ENCODE assay signal across 1 cellular context in the genomic region with DNA sequence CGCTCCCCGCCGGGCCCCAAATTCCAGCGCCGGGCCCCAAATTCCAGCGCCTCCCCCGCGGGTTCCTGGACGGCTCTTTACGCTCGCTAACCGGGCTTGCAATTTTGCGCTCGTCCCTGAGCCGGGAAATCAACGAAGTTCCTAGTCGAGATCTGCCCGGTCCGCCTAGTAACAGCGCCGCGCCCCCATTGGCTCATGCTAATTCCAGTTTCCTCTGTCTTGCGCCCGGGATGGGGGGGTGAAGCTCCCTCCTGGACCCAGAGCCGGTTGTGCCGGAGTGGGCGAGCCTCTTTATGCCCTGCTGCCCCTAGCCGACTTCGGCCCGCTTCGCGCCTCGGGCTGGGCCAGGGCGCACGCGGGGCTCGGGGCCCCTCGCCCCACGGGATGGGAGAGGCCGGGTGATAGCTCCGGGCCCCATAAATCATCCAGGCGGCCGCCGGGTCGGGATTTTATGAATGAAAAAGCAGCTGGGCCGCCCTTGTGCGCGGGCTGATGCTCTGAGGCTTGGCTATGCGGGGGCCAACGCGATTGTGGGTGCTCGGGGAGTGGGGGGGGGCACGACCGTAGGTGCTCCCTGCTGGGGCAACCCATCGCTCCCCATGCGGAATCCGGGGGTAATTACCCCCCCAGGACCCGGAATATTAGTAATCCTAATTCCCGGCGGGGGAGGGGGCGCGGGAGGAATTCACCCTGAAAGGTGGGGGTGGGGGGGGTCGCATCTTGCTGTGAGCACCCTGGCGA.
TF ChIP-seq lines count a peak whose summit lies in the region.

No MANE protein-coding gene starts in this region.

TF ChIP-seq in HepG2, 621 proteins besides CTCF, POLR2A, EP300 and RAD21 (continued from another document and continues in another):
- TF ChIP-seq, protein P1, sequence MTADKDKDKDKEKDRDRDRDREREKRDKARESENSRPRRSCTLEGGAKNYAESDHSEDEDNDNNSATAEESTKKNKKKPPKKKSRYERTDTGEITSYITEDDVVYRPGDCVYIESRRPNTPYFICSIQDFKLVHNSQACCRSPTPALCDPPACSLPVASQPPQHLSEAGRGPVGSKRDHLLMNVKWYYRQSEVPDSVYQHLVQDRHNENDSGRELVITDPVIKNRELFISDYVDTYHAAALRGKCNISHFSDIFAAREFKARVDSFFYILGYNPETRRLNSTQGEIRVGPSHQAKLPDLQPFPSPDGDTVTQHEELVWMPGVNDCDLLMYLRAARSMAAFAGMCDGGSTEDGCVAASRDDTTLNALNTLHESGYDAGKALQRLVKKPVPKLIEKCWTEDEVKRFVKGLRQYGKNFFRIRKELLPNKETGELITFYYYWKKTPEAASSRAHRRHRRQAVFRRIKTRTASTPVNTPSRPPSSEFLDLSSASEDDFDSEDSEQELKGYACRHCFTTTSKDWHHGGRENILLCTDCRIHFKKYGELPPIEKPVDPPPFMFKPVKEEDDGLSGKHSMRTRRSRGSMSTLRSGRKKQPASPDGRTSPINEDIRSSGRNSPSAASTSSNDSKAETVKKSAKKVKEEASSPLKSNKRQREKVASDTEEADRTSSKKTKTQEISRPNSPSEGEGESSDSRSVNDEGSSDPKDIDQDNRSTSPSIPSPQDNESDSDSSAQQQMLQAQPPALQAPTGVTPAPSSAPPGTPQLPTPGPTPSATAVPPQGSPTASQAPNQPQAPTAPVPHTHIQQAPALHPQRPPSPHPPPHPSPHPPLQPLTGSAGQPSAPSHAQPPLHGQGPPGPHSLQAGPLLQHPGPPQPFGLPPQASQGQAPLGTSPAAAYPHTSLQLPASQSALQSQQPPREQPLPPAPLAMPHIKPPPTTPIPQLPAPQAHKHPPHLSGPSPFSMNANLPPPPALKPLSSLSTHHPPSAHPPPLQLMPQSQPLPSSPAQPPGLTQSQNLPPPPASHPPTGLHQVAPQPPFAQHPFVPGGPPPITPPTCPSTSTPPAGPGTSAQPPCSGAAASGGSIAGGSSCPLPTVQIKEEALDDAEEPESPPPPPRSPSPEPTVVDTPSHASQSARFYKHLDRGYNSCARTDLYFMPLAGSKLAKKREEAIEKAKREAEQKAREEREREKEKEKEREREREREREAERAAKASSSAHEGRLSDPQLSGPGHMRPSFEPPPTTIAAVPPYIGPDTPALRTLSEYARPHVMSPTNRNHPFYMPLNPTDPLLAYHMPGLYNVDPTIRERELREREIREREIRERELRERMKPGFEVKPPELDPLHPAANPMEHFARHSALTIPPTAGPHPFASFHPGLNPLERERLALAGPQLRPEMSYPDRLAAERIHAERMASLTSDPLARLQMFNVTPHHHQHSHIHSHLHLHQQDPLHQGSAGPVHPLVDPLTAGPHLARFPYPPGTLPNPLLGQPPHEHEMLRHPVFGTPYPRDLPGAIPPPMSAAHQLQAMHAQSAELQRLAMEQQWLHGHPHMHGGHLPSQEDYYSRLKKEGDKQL (CRISPR knock-in tag; IDR thresholded peaks at IDR 0.05; ENCODE audit: low read depth): no peak
- TF ChIP-seq ZSCAN12 (CRISPR knock-in tag; IDR thresholded peaks at IDR 0.05) (0 out of 2 replicates have a peak, but pooled peaks have one; percentile 19), ZKSCAN1 (IDR thresholded peaks at IDR 0.05; ENCODE audit: low read length) (no peak), XBP1 (CRISPR knock-in tag; IDR thresholded peaks at IDR 0.05) (no peak), MAZ (IDR thresholded peaks at IDR 0.05; ENCODE audit: borderline replicate concordance, low read depth, low read length) (peak; percentile 54; the same call in 1 of the 2 replicates), MAZ (CRISPR knock-in tag; IDR thresholded peaks at IDR 0.05; ENCODE audit: low read depth) (peak; percentile 59; the same call in 1 of the 2 replicates), HCFC1 (IDR thresholded peaks at IDR 0.05; ENCODE audit: low read depth, low read length) (no peak), MAFG (CRISPR knock-in tag; IDR thresholded peaks at IDR 0.05) (no peak), ZNF230 (CRISPR knock-in tag; IDR thresholded peaks at IDR 0.05) (0 out of 2 replicates have a peak, but pooled peaks have one; percentile 34), HNF4A (CRISPR knock-in tag; IDR thresholded peaks at IDR 0.05) (peak; percentile 24; the same call in 1 of the 2 replicates), SSRP1 (CRISPR knock-in tag; IDR thresholded peaks at IDR 0.05) (no peak), POLR2G (IDR thresholded peaks at IDR 0.05; ENCODE audit: low read depth, low read length) (peak; percentile 90), ZNF335 (CRISPR knock-in tag; IDR thresholded peaks at IDR 0.05) (0 out of 2 replicates have a peak, but pooled peaks have one; percentile 37), ZNF879 (CRISPR knock-in tag; IDR thresholded peaks at IDR 0.05) (no peak), ZNF121 (CRISPR knock-in tag; IDR thresholded peaks at IDR 0.05) (no peak), MBNL3 (CRISPR knock-in tag; conservative IDR thresholded peaks at IDR 0.05) (no peak), ZNF883 (CRISPR knock-in tag; IDR thresholded peaks at IDR 0.05; ENCODE audit: not compliant biosample characterization) (no peak), DNMT3B (CRISPR knock-in tag; conservative IDR thresholded peaks at IDR 0.05) (no peak), ZFP82 (CRISPR knock-in tag; IDR thresholded peaks at IDR 0.05; ENCODE audit: borderline replicate concordance) (no peak), RBM39 (IDR thresholded peaks at IDR 0.05; ENCODE audit: low read depth, low read length, poor library complexity, severe bottlenecking) (peak; percentile 39), ZNF768 (CRISPR knock-in tag; IDR thresholded peaks at IDR 0.05) (peak; percentile 63; the same call in 1 of the 2 replicates), ZNF496 (CRISPR knock-in tag; IDR thresholded peaks at IDR 0.05; ENCODE audit: insufficient replicate concordance) (no peak), CHD2 (IDR thresholded peaks at IDR 0.05; ENCODE audit: low read depth, low read length) (no peak), ZNF839 (CRISPR knock-in tag; IDR thresholded peaks at IDR 0.05; ENCODE audit: borderline replicate concordance) (no peak), ZNF143 (CRISPR knock-in tag; IDR thresholded peaks at IDR 0.05) (no peak), ZMYM3 (CRISPR knock-in tag; IDR thresholded peaks at IDR 0.05) (peak; percentile 25; the same call in 1 of the 2 replicates), ZNF264 (CRISPR knock-in tag; IDR thresholded peaks at IDR 0.05) (no peak)
- TF ChIP-seq, protein P2, sequence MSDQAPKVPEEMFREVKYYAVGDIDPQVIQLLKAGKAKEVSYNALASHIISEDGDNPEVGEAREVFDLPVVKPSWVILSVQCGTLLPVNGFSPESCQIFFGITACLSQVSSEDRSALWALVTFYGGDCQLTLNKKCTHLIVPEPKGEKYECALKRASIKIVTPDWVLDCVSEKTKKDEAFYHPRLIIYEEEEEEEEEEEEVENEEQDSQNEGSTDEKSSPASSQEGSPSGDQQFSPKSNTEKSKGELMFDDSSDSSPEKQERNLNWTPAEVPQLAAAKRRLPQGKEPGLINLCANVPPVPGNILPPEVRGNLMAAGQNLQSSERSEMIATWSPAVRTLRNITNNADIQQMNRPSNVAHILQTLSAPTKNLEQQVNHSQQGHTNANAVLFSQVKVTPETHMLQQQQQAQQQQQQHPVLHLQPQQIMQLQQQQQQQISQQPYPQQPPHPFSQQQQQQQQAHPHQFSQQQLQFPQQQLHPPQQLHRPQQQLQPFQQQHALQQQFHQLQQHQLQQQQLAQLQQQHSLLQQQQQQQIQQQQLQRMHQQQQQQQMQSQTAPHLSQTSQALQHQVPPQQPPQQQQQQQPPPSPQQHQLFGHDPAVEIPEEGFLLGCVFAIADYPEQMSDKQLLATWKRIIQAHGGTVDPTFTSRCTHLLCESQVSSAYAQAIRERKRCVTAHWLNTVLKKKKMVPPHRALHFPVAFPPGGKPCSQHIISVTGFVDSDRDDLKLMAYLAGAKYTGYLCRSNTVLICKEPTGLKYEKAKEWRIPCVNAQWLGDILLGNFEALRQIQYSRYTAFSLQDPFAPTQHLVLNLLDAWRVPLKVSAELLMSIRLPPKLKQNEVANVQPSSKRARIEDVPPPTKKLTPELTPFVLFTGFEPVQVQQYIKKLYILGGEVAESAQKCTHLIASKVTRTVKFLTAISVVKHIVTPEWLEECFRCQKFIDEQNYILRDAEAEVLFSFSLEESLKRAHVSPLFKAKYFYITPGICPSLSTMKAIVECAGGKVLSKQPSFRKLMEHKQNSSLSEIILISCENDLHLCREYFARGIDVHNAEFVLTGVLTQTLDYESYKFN (CRISPR knock-in tag; conservative IDR thresholded peaks at IDR 0.05): peak; percentile 30; the same call in 1 of the 2 replicates
- TF ChIP-seq, protein P3, sequence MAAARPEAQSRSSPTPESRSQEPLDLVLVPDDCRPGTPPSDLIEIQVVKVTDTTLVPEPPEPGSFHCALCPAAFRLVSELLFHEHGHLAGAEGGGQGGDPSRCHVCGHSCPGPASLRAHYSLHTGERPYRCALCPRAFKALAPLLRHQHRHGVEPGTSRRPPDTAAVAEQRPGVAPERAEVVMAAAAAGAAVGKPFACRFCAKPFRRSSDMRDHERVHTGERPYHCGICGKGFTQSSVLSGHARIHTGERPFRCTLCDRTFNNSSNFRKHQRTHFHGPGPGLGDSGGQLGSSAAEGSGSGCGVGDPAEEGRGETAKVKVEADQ (CRISPR knock-in tag; IDR thresholded peaks at IDR 0.05; ENCODE audit: borderline replicate concordance): no peak
- TF ChIP-seq, protein P4, sequence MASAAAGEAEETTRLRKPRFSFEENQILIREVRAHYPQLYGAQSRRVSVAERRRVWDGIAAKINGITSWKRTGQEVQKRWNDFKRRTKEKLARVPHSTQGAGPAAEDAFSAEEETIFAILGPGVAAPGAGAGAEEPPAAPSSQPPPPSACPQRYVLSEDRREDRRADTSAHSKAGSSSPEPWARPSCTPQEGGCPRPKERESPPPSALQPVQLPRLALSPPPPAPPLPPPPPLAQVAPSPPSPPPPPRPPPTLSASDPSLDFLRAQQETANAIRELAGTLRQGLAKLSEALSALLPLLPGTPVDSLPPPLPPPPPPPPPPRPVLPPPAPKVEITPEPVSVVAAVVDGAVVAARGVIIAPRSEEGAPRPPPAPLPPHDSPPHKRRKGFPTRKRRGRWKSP (CRISPR knock-in tag; IDR thresholded peaks at IDR 0.05): peak; percentile 92
- TF ChIP-seq, protein P5, sequence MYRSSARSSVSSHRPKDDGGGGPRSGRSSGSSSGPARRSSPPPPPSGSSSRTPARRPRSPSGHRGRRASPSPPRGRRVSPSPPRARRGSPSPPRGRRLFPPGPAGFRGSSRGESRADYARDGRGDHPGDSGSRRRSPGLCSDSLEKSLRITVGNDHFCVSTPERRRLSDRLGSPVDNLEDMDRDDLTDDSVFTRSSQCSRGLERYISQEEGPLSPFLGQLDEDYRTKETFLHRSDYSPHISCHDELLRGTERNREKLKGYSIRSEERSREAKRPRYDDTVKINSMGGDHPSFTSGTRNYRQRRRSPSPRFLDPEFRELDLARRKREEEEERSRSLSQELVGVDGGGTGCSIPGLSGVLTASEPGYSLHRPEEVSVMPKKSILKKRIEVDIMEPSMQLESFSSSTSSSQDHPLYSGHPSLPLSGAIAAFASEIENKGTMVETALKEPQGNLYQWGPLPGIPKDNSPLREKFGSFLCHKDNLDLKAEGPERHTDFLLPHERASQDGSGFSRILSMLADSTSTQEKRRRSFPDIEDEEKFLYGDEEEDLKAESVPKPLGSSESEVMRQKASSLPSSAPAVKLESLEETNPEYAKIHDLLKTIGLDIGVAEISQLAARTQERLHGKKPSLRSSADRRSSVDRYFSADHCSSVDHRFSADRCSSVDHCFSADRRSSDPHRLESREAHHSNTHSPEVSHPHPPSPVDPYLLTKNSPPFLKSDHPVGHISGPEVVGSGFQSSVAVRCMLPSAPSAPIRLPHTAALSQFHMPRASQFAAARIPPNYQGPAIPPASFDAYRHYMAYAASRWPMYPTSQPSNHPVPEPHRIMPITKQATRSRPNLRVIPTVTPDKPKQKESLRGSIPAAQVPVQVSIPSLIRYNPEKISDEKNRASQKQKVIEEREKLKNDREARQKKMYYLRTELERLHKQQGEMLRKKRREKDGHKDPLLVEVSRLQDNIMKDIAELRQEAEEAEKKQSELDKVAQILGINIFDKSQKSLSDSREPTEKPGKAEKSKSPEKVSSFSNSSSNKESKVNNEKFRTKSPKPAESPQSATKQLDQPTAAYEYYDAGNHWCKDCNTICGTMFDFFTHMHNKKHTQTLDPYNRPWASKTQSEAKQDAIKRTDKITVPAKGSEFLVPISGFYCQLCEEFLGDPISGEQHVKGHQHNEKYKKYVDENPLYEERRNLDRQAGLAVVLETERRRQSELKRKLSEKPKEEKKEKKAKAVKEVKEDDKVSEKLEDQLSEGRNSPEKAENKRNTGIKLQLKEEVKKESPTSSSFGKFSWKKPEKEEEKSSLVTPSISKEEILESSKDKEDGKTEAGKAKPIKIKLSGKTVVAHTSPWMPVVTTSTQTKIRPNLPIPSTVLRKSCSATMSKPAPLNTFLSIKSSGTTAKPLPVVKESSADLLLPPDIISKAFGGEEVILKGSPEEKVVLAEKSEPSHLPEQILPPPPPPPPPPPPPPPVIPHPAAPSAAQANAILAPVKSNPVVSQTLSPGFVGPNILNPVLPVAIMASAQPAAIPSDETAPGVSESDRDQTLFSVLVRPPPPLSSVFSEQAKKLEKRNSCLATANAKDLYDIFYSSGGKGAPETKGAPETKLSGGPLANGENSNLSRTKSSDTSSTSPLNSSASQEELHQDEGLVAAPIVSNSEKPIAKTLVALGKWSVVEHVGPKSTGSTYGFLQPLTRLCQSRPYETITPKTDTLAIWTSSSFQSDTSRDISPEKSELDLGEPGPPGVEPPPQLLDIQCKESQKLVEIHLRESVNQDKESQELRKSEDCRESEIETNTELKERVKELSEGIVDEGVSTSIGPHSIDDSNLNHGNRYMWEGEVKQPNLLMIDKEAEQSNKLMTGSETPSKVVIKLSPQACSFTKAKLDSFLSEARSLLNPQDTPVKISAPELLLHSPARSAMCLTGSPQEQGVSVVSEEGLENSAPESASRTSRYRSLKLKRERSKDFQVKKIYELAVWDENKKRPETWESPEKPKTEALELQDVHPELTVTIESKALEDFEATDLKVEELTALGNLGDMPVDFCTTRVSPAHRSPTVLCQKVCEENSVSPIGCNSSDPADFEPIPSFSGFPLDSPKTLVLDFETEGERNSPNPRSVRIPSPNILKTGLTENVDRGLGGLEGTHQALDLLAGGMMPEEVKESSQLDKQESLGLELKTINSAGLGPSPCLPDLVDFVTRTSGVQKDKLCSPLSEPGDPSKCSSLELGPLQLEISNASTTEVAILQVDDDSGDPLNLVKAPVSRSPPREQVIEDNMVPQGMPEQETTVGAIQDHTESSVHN (CRISPR knock-in tag; IDR thresholded peaks at IDR 0.05): no peak
- TF ChIP-seq, protein P6, sequence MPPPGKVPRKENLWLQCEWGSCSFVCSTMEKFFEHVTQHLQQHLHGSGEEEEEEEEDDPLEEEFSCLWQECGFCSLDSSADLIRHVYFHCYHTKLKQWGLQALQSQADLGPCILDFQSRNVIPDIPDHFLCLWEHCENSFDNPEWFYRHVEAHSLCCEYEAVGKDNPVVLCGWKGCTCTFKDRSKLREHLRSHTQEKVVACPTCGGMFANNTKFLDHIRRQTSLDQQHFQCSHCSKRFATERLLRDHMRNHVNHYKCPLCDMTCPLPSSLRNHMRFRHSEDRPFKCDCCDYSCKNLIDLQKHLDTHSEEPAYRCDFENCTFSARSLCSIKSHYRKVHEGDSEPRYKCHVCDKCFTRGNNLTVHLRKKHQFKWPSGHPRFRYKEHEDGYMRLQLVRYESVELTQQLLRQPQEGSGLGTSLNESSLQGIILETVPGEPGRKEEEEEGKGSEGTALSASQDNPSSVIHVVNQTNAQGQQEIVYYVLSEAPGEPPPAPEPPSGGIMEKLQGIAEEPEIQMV (CRISPR knock-in tag; IDR thresholded peaks at IDR 0.05; ENCODE audit: low read depth): peak; percentile 38; the same call in 1 of the 2 replicates
- TF ChIP-seq, protein P7, sequence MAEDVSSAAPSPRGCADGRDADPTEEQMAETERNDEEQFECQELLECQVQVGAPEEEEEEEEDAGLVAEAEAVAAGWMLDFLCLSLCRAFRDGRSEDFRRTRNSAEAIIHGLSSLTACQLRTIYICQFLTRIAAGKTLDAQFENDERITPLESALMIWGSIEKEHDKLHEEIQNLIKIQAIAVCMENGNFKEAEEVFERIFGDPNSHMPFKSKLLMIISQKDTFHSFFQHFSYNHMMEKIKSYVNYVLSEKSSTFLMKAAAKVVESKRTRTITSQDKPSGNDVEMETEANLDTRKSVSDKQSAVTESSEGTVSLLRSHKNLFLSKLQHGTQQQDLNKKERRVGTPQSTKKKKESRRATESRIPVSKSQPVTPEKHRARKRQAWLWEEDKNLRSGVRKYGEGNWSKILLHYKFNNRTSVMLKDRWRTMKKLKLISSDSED (CRISPR knock-in tag; IDR thresholded peaks at IDR 0.05): no peak
